Comparison of ENCODE assay signal across 23 cellular contexts in the genomic region with DNA sequence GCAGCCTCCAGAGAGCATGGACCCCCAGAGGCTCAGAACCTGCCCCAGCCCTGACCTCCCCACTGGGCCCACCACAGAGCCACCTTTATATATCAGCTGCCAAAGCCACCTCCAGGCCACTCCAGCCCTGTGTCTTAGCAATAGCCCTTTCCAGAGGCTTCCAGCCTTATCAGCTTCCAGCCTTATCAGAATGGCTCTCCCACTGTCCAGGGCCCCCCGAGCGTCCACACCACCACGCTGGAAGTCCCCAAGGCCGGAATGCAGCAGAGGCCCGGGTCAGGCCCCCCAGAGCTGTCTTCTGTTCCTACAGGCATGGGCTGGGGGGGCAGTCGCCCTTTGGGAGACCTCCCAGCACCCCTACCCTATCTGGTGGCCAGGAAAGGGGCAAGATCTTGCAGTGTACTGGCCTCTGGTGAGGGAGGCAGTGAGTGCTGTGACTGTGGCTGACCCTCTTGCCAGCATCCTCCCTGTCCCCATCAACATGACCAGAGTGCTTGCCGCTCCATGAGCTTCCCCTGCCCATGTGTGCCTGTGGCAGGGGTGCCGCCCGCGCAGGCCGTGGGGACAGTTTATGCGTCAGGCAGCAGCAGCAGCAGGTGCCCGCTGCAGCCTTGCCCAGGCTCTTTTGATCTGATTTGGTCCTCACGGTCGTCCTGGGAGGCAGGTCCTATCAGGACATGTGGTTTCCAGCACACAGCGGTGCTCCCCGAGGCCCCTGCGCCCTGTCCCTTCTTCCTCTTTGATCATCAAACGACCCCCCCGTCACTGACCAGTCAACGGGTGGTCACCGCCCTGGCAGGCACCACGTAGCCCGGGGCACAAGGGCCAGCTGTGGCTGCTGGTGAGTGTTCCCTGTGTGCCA. TPM values are rescaled to one million over a fixed set of nuclear protein-coding genes. Genes with fewer than 3 reads are reported as not detected.
A peak's percentile ranks its signal among the peaks of the same experiment; 100 is the strongest.
DNase-seq lines count a peak whose midpoint lies in the region; ATAC-seq and TF ChIP-seq lines count a peak whose summit lies in the region.
"Had no signal": no experiment of that assay in that cellular context is flagged by ENCODE, and none has a peak within 500 bp of the region (broad histone marks: within the 10 kb centered on the region; RNA-seq: fewer than 3 reads in every experiment).

No MANE protein-coding gene starts in this region.

- H3K27me3 Mint-ChIP-seq in H9 (ENCODE audit: low read depth): no peaks in the 10 kb centered on the region
- H3K27me3 Mint-ChIP-seq: activated CD4-positive, alpha-beta T cell treated with anti-CD3 and anti-CD28 coated beads, Interleukin-2, amount 10 ng/mL, durations not matched to agents 24 days and 14 days had no signal

- H2BK5ac ChIP-seq in H9 (ENCODE audit: insufficient read length, low read length): no peak overlapping the region

- no peak overlapping the region for H2AK5ac ChIP-seq in H9 (ENCODE audit: insufficient read length, low read length)

- H3K4me3 ChIP-seq in hepatocyte (no peak overlapping the region), psoas muscle (no peak overlapping the region)
- H3K4me3 ChIP-seq: lung had no signal

- H3K4me1 Mint-ChIP-seq in H9: peaks cover 24 to 36% of the 10 kb centered on the region in 2 experiments
- peaks cover 46% of the 10 kb centered on the region for H3K4me1 Mint-ChIP-seq in stimulated activated effector memory CD8-positive, alpha-beta T cell treated with anti-CD3 and anti-CD28 coated beads, Interleukin-12 subunit alpha, Interleukin-12 subunit beta, amount 100 ng/mL, for 72 hours
- H3K4me1 Mint-ChIP-seq: activated CD4-positive, alpha-beta T cell treated with anti-CD3 and anti-CD28 coated beads, Interleukin-2, amount 10 ng/mL, durations not matched to agents 24 days and 14 days had no signal

- no peak overlapping the region for H3K27ac ChIP-seq in H9 (ENCODE audit: insufficient read length, low read depth, low read length)
- H3K27ac ChIP-seq in hepatocyte: no peak overlapping the region
- H3K27ac ChIP-seq in psoas muscle: no peak overlapping the region
- H3K27ac ChIP-seq: KMS-11 had no signal

- no peaks in the 10 kb centered on the region for H3K79me1 ChIP-seq in H9 (ENCODE audit: insufficient read depth, low read depth, low read length, poor library complexity, severe bottlenecking)

- H3K9me3 Mint-ChIP-seq in H9: no peaks in the 10 kb centered on the region
- no peaks in the 10 kb centered on the region for H3K9me3 Mint-ChIP-seq in stimulated activated effector memory CD8-positive, alpha-beta T cell treated with anti-CD3 and anti-CD28 coated beads, Interleukin-12 subunit alpha, Interleukin-12 subunit beta, amount 100 ng/mL, for 72 hours
- H3K9me3 Mint-ChIP-seq: activated CD4-positive, alpha-beta T cell treated with anti-CD3 and anti-CD28 coated beads, Interleukin-2, amount 10 ng/mL, durations not matched to agents 24 days and 14 days; activated T-cell treated with anti-CD3 and anti-CD28 coated beads, Interleukin-2, amount 50 U/mL, for 4 hours; T-helper 2 cell treated with Interferon-gamma antibody and Interleukin-4, amounts not matched to agents 5 μg/mL and 100 μg/mL, for 36 hours had no signal

- no peaks in the 10 kb centered on the region for H3K27me3 ChIP-seq in H9 (ENCODE audit: insufficient read depth, low read length)
- peaks cover 12% of the 10 kb centered on the region for H3K27me3 ChIP-seq in hepatocyte
- H3K27me3 ChIP-seq in psoas muscle (ENCODE audit: insufficient read depth in 3 of 3, low read length in 2 of 3): no peaks in the 10 kb centered on the region

- H2AFZ ChIP-seq in H9 (ENCODE audit: low read length) (no peak overlapping the region), hepatocyte (no peak overlapping the region)

- H3K14ac ChIP-seq in H9 (ENCODE audit: insufficient read depth, low read length): no peak overlapping the region

- H3K4me1 ChIP-seq in H9 (ENCODE audit: insufficient read depth, low read length) (no peaks in the 10 kb centered on the region; the same call in 1 of the 2 replicates), hepatocyte (ENCODE audit: insufficient read depth) (peaks cover 27% of the 10 kb centered on the region), psoas muscle (peaks cover 41% of the 10 kb centered on the region)

- no peak overlapping the region for H3K4ac ChIP-seq in H9 (ENCODE audit: low read depth, low read length)

- intact Hi-C loops in psoas muscle (cut with DNase I): no loop called here

- TF ChIP-seq CTCF in H9 (conservative IDR thresholded peaks at IDR 0.05) (no peak), hepatocyte (IDR thresholded peaks at IDR 0.05; ENCODE audit: poor library complexity) (no peak), psoas muscle (IDR thresholded peaks at IDR 0.05) (no peak)

- ATAC-seq in SK-N-SH treated with all-trans-retinoic acid at 6 μM for 48 hours (peak; percentile 15; the same call in 1 of the 3 replicates), psoas muscle (no peak), GM19023 (IDR thresholded peaks at IDR 0.05; ENCODE audit: unreplicated experiment) (no peak)
- no peak for ATAC-seq in stimulated activated effector memory CD8-positive, alpha-beta T cell treated with anti-CD3 and anti-CD28 coated beads, Interleukin-12 subunit alpha, Interleukin-12 subunit beta, amount 100 ng/mL, for 72 hours
- ATAC-seq: activated T-cell treated with anti-CD3 and anti-CD28 coated beads, Interleukin-2, amount 50 U/mL, for 4 hours; HCT116; stimulated activated naive CD8-positive, alpha-beta T cell treated with anti-CD3 and anti-CD28 coated beads, Interleukin-15, Interleukin-2, amounts not matched to agents 100 U/mL and 50 U/mL, for 24 hours had no signal

- peaks cover 0 to 4% (median 2%) of the 10 kb centered on the region in 3 experiments; a peak in 3 of 7 replicates for H3K36me3 Mint-ChIP-seq in H9 (ENCODE audit: insufficient read depth in 1 of 3, low read depth in 3 of 3)
- no peaks in the 10 kb centered on the region for H3K36me3 Mint-ChIP-seq in stimulated activated effector memory CD8-positive, alpha-beta T cell treated with anti-CD3 and anti-CD28 coated beads, Interleukin-12 subunit alpha, Interleukin-12 subunit beta, amount 100 ng/mL, for 72 hours

- H3K18ac ChIP-seq in H9 (ENCODE audit: insufficient read length, low read depth, low read length): no peak overlapping the region

- H3K23me2 ChIP-seq in H9 (ENCODE audit: insufficient read length, low read depth, low read length, poor library complexity, severe bottlenecking): no peaks in the 10 kb centered on the region

- no CpG with 5 or more reads among the region's 24 CpGs for WGBS in H9 (ENCODE audit: extremely low coverage, insufficient read length, low lambda C conversion rate)
- WGBS in hepatocyte (ENCODE audit: low lambda C conversion rate, missing lambda C conversion rate): 74% methylated on average over 24 of the region's 24 CpGs
- WGBS in psoas muscle, 3 donors: 70 to 79% (median 70%) methylated on average over 24 of the region's 24 CpGs

- H3T11ph ChIP-seq in H9 (ENCODE audit: low read length): no peak overlapping the region

- H2BK12ac ChIP-seq in H9 (ENCODE audit: insufficient read length, low read depth, low read length): no peak overlapping the region

- H4K8ac ChIP-seq in H9 (replicated peaks; ENCODE audit: insufficient read length, low read depth, low read length): no peak overlapping the region

- H4K5ac ChIP-seq in H9 (ENCODE audit: insufficient read length, low read depth, low read length): no peak overlapping the region

- DNase-seq in H9 (no peak), hepatocyte (ENCODE audit: low spot score) (no peak), psoas muscle (no peak), NCI-H1105 treated with DMSO at 0.1 percent for 48 hours (lab: John Stamatoyannopoulos, UW) (no peak), germinal center (ENCODE audit: low spot score) (no peak)
- no peak for DNase-seq in stimulated activated effector memory CD8-positive, alpha-beta T cell treated with anti-CD3 and anti-CD28 coated beads, Interleukin-12 subunit alpha, Interleukin-12 subunit beta, amount 100 ng/mL, for 72 hours (ENCODE audit: low spot score in 2 of 2)
- DNase-seq: activated CD4-positive, alpha-beta T cell treated with anti-CD3 and anti-CD28 coated beads, Interleukin-2, amount 10 ng/mL, durations not matched to agents 24 days and 14 days; activated gamma-delta T cell treated with Interleukin-2 at 50 U/mL for 16 hours; activated T-cell treated with anti-CD3 and anti-CD28 coated beads, Interleukin-2, amount 50 U/mL, for 4 hours; Calu3; cerebellar nuclear complex; DMS79 treated with DMSO at 0.1 percent for 48 hours; head of caudate nucleus; NCI-H1436 treated with DMSO at 0.1 percent for 48 hours; NCI-H748 treated with DMSO at 0.1 percent for 48 hours; nucleus accumbens; stimulated activated naive CD8-positive, alpha-beta T cell treated with anti-CD3 and anti-CD28 coated beads, Interleukin-15, Interleukin-2, amounts not matched to agents 100 U/mL and 50 U/mL, for 24 hours had no signal

- H3K23ac ChIP-seq in H9 (ENCODE audit: insufficient read length, low read depth, low read length): no peak overlapping the region

- H3K79me2 ChIP-seq in H9 (ENCODE audit: insufficient read depth, low read length) (no peaks in the 10 kb centered on the region), hepatocyte (peaks cover 7% of the 10 kb centered on the region)

- no peak overlapping the region for H3K9ac ChIP-seq in H9 (ENCODE audit: extremely low read depth, insufficient read length, low read length)
- H3K9ac ChIP-seq: KMS-11 had no signal

- H4K91ac ChIP-seq in H9 (ENCODE audit: insufficient read length, low read depth, low read length): no peak overlapping the region

- no peak overlapping the region for H2BK120ac ChIP-seq in H9 (ENCODE audit: low read depth, low read length, poor library complexity, severe bottlenecking)

- H2BK20ac ChIP-seq in H9 (ENCODE audit: low read depth, low read length, poor library complexity, severe bottlenecking): no peak overlapping the region

- H4K20me1 ChIP-seq in H9 (ENCODE audit: control insufficient read depth, insufficient read depth, insufficient read length) (no peaks in the 10 kb centered on the region), hepatocyte (ENCODE audit: insufficient read depth, poor library complexity, severe bottlenecking) (peaks cover 19% of the 10 kb centered on the region)

- H3K4me2 ChIP-seq in H9 (ENCODE audit: insufficient read depth, insufficient read length, low read length): no peak overlapping the region
- H3K4me2 ChIP-seq in hepatocyte: peak overlapping the region; percentile 5
- H3K4me2 ChIP-seq: KMS-11 had no signal

- H3K36me3 ChIP-seq in hepatocyte (replicated peaks; ENCODE audit: insufficient read depth, low read depth) (no peaks in the 10 kb centered on the region), psoas muscle (ENCODE audit: insufficient read depth in 1 of 2, low read depth in 1 of 2) (no peaks in the 10 kb centered on the region)

- H3K56ac ChIP-seq in H9 (ENCODE audit: insufficient read length, low read depth, low read length): no peak overlapping the region

- H3K9me3 ChIP-seq in H9 (ENCODE audit: control insufficient read depth, low read depth, low read length) (no peaks in the 10 kb centered on the region), hepatocyte (ENCODE audit: low read depth) (no peaks in the 10 kb centered on the region), psoas muscle (no peaks in the 10 kb centered on the region)

- no peak overlapping the region for H3K4me3 Mint-ChIP-seq in H9
- no peak overlapping the region for H3K4me3 Mint-ChIP-seq in stimulated activated effector memory CD8-positive, alpha-beta T cell treated with anti-CD3 and anti-CD28 coated beads, Interleukin-12 subunit alpha, Interleukin-12 subunit beta, amount 100 ng/mL, for 72 hours
- H3K4me3 Mint-ChIP-seq: activated CD4-positive, alpha-beta T cell treated with anti-CD3 and anti-CD28 coated beads, Interleukin-2, amount 10 ng/mL, durations not matched to agents 24 days and 14 days; activated T-cell treated with anti-CD3 and anti-CD28 coated beads, Interleukin-2, amount 50 U/mL, for 4 hours; T-helper 2 cell treated with Interferon-gamma antibody and Interleukin-4, amounts not matched to agents 5 μg/mL and 100 μg/mL, for 36 hours had no signal

- no peak overlapping the region for H2BK15ac ChIP-seq in H9 (ENCODE audit: low read depth, low read length)

- H3K27ac Mint-ChIP-seq in H9: peak overlapping the region in 2 of 3 experiments; percentile 22 to 83; a peak in 2 of 7 replicates
- peak overlapping the region; percentile 69 for H3K27ac Mint-ChIP-seq in stimulated activated effector memory CD8-positive, alpha-beta T cell treated with anti-CD3 and anti-CD28 coated beads, Interleukin-12 subunit alpha, Interleukin-12 subunit beta, amount 100 ng/mL, for 72 hours
- H3K27ac Mint-ChIP-seq: activated CD4-positive, alpha-beta T cell treated with anti-CD3 and anti-CD28 coated beads, Interleukin-2, amount 10 ng/mL, durations not matched to agents 24 days and 14 days; T-helper 2 cell treated with Interferon-gamma antibody and Interleukin-4, amounts not matched to agents 5 μg/mL and 100 μg/mL, for 36 hours had no signal

- no peaks in the 10 kb centered on the region for H3K9me2 ChIP-seq in hepatocyte (replicated peaks; ENCODE audit: insufficient read depth)

RNA-seq across cellular contexts. Expression of a gene that starts 15.9 kb away (rescaled TPM):
- total RNA-seq in H9 (2021) (11.1 and 16.1 TPM in 2 replicates), hepatocyte (8.7 and 9.0 TPM in 2 replicates), psoas muscle (10 to 100 TPM in 2 of 4 donors, 1 to 10 TPM in 2; 6.9 to 12.4 (median 10.3) TPM)
- polyA plus RNA-seq in hepatocyte (9.8 and 12.5 TPM in 2 replicates), psoas muscle (1 to 10 TPM; 3.4 to 5.0 (median 4.3) TPM)
